ENCODE assay signal across 23 cellular contexts in genomic region chr1:229170778-229171505, GRCh38.
DNase-seq lines count a peak whose midpoint lies in the region; ATAC-seq, FAIRE-seq and TF ChIP-seq lines count a peak whose summit lies in the region.
"Had no signal": no experiment of that assay in that cellular context is flagged by ENCODE, and none has a peak within 500 bp of the region (broad histone marks: within the 10 kb centered on the region; RNA-seq: fewer than 3 reads in every experiment).

No MANE protein-coding gene starts in this region.

- H3K4me1 ChIP-seq in K562 (replicated peaks in 1 of 2; ENCODE audit: control insufficient read depth in 2 of 2, insufficient read depth in 2 of 2, low read length in 2 of 2), result no peaks in the 10 kb centered on the region
- peaks cover 4 to 9% of the 10 kb centered on the region in 2 donors for H3K4me1 ChIP-seq in mucosa of rectum (ENCODE audit: control insufficient read depth in 2 of 2, insufficient read depth in 2 of 2, low read length in 2 of 2)
- peaks cover 0 to 18% (median 3%) of the 10 kb centered on the region in 4 donors for H3K4me1 ChIP-seq in transverse colon
- H3K4me1 ChIP-seq in SK-N-SH (ENCODE audit: control insufficient read depth in 1 of 2, insufficient read depth in 2 of 2, low read depth in 1 of 2, low read length in 1 of 2), result peaks cover 0 to 6% of the 10 kb centered on the region in 2 experiments; a peak in 1 of 4 replicates
- H3K4me1 ChIP-seq: colonic mucosa had no signal

- H3K9ac ChIP-seq in K562 (ENCODE audit: insufficient read depth in 1 of 2, low read depth in 2 of 2, low read length in 2 of 2), result no peak overlapping the region
- no peak overlapping the region for H3K9ac ChIP-seq in mucosa of rectum (ENCODE audit: low read depth in 1 of 2, low read length in 2 of 2)
- H3K9ac ChIP-seq in SK-N-SH, result no peak overlapping the region
- H3K9ac ChIP-seq: KMS-11 had no signal

- no peak overlapping the region for H3K27ac Mint-ChIP-seq in T-helper 17 cell
- H3K27ac Mint-ChIP-seq: activated CD8-positive, alpha-beta T cell treated with anti-CD3 and anti-CD28 coated beads for 36 hours; activated naive CD4-positive, alpha-beta T cell treated with anti-CD3 and anti-CD28 coated beads, Interleukin-2, amount 50 U/mL, for 72 hours; B cell had no signal

- H3K27me3 ChIP-seq in K562 (ENCODE audit: control insufficient read depth in 2 of 2, insufficient read depth in 2 of 2, low read length in 2 of 2) (peaks cover 30 to 48% of the 10 kb centered on the region in 2 experiments), mucosa of rectum (ENCODE audit: control insufficient read depth in 2 of 2, insufficient read depth in 2 of 2, low read length in 2 of 2) (no peaks in the 10 kb centered on the region), transverse colon (no peaks in the 10 kb centered on the region), SK-N-SH (ENCODE audit: insufficient read depth) (no peaks in the 10 kb centered on the region; the same call in 1 of the 2 replicates)
- H3K27me3 ChIP-seq: cardiac muscle cell, colonic mucosa, testis had no signal

- TF ChIP-seq EP300 in K562 (IDR thresholded peaks at IDR 0.05; ENCODE audit: low read length) (no peak), transverse colon (IDR thresholded peaks at IDR 0.05; ENCODE audit: low read depth) (no peak), SK-N-SH (IDR thresholded peaks at IDR 0.05; ENCODE audit: borderline replicate concordance in 1 of 2, low read depth in 1 of 2, low read length in 1 of 2) (no peak)

- no peak overlapping the region for H3K4me3 Mint-ChIP-seq in T-helper 17 cell
- H3K4me3 Mint-ChIP-seq: activated CD8-positive, alpha-beta T cell treated with anti-CD3 and anti-CD28 coated beads for 36 hours; B cell had no signal

- no peaks in the 10 kb centered on the region for H3K9me1 ChIP-seq in K562 (ENCODE audit: control insufficient read depth, insufficient read depth, low read length)

- no peaks in the 10 kb centered on the region for H3K9me3 ChIP-seq in K562 (replicated peaks; ENCODE audit: control insufficient read depth, insufficient read depth, low read depth, low read length)
- no peaks in the 10 kb centered on the region for H3K9me3 ChIP-seq in mucosa of rectum (ENCODE audit: control insufficient read depth in 2 of 2, low read length in 2 of 2)
- H3K9me3 ChIP-seq in transverse colon, result no peaks in the 10 kb centered on the region
- H3K9me3 ChIP-seq in SK-N-SH, result no peaks in the 10 kb centered on the region
- H3K9me3 ChIP-seq in T-helper 17 cell (ENCODE audit: control insufficient read depth, low read length, poor library complexity, severe bottlenecking), result no peaks in the 10 kb centered on the region
- H3K9me3 ChIP-seq: colonic mucosa, testis had no signal

- TF ChIP-seq POLR2A in K562 (conservative IDR thresholded peaks at IDR 0.05) (no peak), transverse colon (IDR thresholded peaks at IDR 0.05) (no peak)

- CTCF ChIA-PET in K562 (lab: Yijun Ruan, JAX; ENCODE audit: low intra/inter-chr PET ratio), result no interaction called here
- CTCF ChIA-PET in SK-N-SH (lab: Yijun Ruan, JAX), result interaction anchor here (0.9 kb wide), 1 partner anchor 506 kb away, joined by 3 read pairs; no protein-coding TSS in a partner anchor

- peaks cover 3% of the 10 kb centered on the region for H3K4me1 Mint-ChIP-seq in T-helper 17 cell
- H3K4me1 Mint-ChIP-seq: B cell had no signal

- DNase-seq in NCI-H1436 (lab: John Stamatoyannopoulos, UW), result peak; percentile 3
- no peak for DNase-seq in NCI-H1436 treated with DMSO at 0.1 percent for 48 hours (lab: John Stamatoyannopoulos, UW)
- DNase-seq in K562 (ENCODE audit: extremely low read depth in 1 of 4, low spot score in 3 of 4), result no peak
- no peak for DNase-seq in transverse colon
- no peak for DNase-seq in SK-N-SH
- no peak for DNase-seq in NCI-H446 treated with DMSO at 0.1 percent for 48 hours (lab: John Stamatoyannopoulos, UW)
- no peak for DNase-seq in T-helper 17 cell
- DNase-seq: activated CD4-positive, CD25-positive, alpha-beta regulatory T cell treated with anti-CD3 and anti-CD28 coated beads, Interleukin-2, amount 50 U/mL, for 72 hours; activated CD8-positive, alpha-beta T cell treated with anti-CD3 and anti-CD28 coated beads for 36 hours; anterior cingulate cortex; NCI-H187 treated with DMSO at 0.1 percent for 48 hours; stimulated activated naive CD4-positive, alpha-beta T cell; T-helper 1 cell; testis had no signal

- intact Hi-C loops in K562 (cut with micrococcal nuclease) (no loop called here), transverse colon (cut with DNase I; ENCODE audit: low total_unique reads) (no loop called here)

- ATAC-seq in K562, result no peak
- no peak for ATAC-seq in T-helper 17 cell
- ATAC-seq: activated CD8-positive, alpha-beta T cell treated with anti-CD3 and anti-CD28 coated beads for 36 hours; activated naive CD4-positive, alpha-beta T cell treated with anti-CD3 and anti-CD28 coated beads, Interleukin-2, amount 50 U/mL, for 72 hours had no signal

- H3K27ac ChIP-seq in K562 (ENCODE audit: extremely low read depth, low read depth, low read length) (no peak overlapping the region), mucosa of rectum (ENCODE audit: low read depth in 2 of 2, low read length in 2 of 2) (peak overlapping the region; percentile 39 to 48), transverse colon (peak overlapping the region in 3 of 4 donors; percentile 48 to 58 (median 48)), SK-N-SH (ENCODE audit: low read depth in 2 of 2, low read length in 1 of 2) (no peak overlapping the region)
- H3K27ac ChIP-seq: cardiac muscle cell, colonic mucosa, KMS-11, testis had no signal

- TF ChIP-seq CTCF in K562 (IDR thresholded peaks at IDR 0.05 in 2 of 3, conservative IDR thresholded peaks at IDR 0.05 in 1 of 3; ENCODE audit: insufficient read depth in 2 of 3, low read depth in 1 of 3, low read length in 3 of 3) (no peak), transverse colon (IDR thresholded peaks at IDR 0.05) (no peak), SK-N-SH (IDR thresholded peaks at IDR 0.05) (no peak)

- H3K9me2 ChIP-seq in SK-N-SH, result no peaks in the 10 kb centered on the region

- no TSS peak for BruUV-seq in K562 (replicated peaks; lab: Mats Ljungman, UMichigan)

- no peaks in the 10 kb centered on the region for H3F3A ChIP-seq in SK-N-SH (replicated peaks; ENCODE audit: insufficient read depth)

- WGBS in K562 (ENCODE audit: insufficient coverage, low coverage, missing lambda C conversion rate), result 1% methylated on average over 8 of the region's 8 CpGs
- WGBS in transverse colon (ENCODE audit: low coverage in 1 of 2), 2 donors, result 56 to 62% methylated on average over 6 to 8 of the region's 8 CpGs
- WGBS in SK-N-SH (ENCODE audit: low lambda C conversion rate), result 62% methylated on average over 8 of the region's 8 CpGs

- H3K79me2 ChIP-seq in K562 (ENCODE audit: control insufficient read depth, insufficient read depth, low read length) (no peaks in the 10 kb centered on the region), SK-N-SH (ENCODE audit: insufficient read depth) (no peaks in the 10 kb centered on the region)

- TF ChIP-seq RAD21 in K562 (CRISPR knock-in tag; conservative IDR thresholded peaks at IDR 0.05 in 1 of 2, IDR thresholded peaks at IDR 0.05 in 1 of 2), result no peak
- TF ChIP-seq RAD21 in SK-N-SH (IDR thresholded peaks at IDR 0.05; ENCODE audit: low read length), result no peak

- FAIRE-seq in K562 (lab: Jason Lieb, UNC), result peak; percentile 29
- FAIRE-seq: A204.1, TTC549 had no signal

- H4K20me1 ChIP-seq in K562 (replicated peaks; ENCODE audit: control insufficient read depth, insufficient read depth, low read length) (no peaks in the 10 kb centered on the region), SK-N-SH (ENCODE audit: insufficient read depth) (no peaks in the 10 kb centered on the region)

- H3K4me3 ChIP-seq in K562 (no peak overlapping the region), mucosa of rectum (ENCODE audit: low read length in 2 of 2) (no peak overlapping the region), transverse colon (no peak overlapping the region), SK-N-SH (ENCODE audit: low read depth in 2 of 2, low read length in 1 of 2) (no peak overlapping the region)
- H3K4me3 ChIP-seq: cardiac muscle cell, colonic mucosa, lung, testis had no signal

- H2AFZ ChIP-seq in K562 (ENCODE audit: low read depth, low read length) (no peak overlapping the region), SK-N-SH (ENCODE audit: low read depth) (no peak overlapping the region)

- H3K36me3 ChIP-seq in K562 (ENCODE audit: control insufficient read depth, insufficient read depth, low read length) (no peaks in the 10 kb centered on the region), mucosa of rectum (ENCODE audit: control insufficient read depth in 2 of 2, insufficient read depth in 2 of 2, low read length in 2 of 2) (no peaks in the 10 kb centered on the region), transverse colon (no peaks in the 10 kb centered on the region), SK-N-SH (replicated peaks in 1 of 2; ENCODE audit: control insufficient read depth in 1 of 2, insufficient read depth in 2 of 2, low read length in 1 of 2) (no peaks in the 10 kb centered on the region)
- H3K36me3 ChIP-seq: cardiac muscle cell, colonic mucosa had no signal

- in situ Hi-C loops in K562 (cut with MboI) (no loop called here), transverse colon (cut with MboI; ENCODE audit: low pct_ligation_motif_present in 1 of 4, low pct_unique_long_range_greater_than_20kb in 1 of 4, low sequenced_read_pairs in 3 of 4) (no loop called here)

- H3K27me3 Mint-ChIP-seq in T-helper 17 cell, result peaks cover 4% of the 10 kb centered on the region
- H3K27me3 Mint-ChIP-seq: activated CD8-positive, alpha-beta T cell treated with anti-CD3 and anti-CD28 coated beads for 36 hours had no signal

- H3K4me2 ChIP-seq in K562 (ENCODE audit: insufficient read depth, low read length) (no peak overlapping the region), SK-N-SH (no peak overlapping the region)
- H3K4me2 ChIP-seq: KMS-11 had no signal

- no peaks in the 10 kb centered on the region for H3K36me3 Mint-ChIP-seq in T-helper 17 cell (ENCODE audit: low read depth)
- H3K36me3 Mint-ChIP-seq: activated naive CD4-positive, alpha-beta T cell treated with anti-CD3 and anti-CD28 coated beads, Interleukin-2, amount 50 U/mL, for 72 hours had no signal

- POLR2A ChIA-PET in K562 (lab: Yijun Ruan, JAX) (no interaction called here), SK-N-SH (lab: Yijun Ruan, JAX) (no interaction called here)

TF ChIP-seq in K562, 482 proteins besides CTCF, POLR2A, EP300 and RAD21 (continues in another document):
- TF ChIP-seq MEF2D (tag; conservative IDR thresholded peaks at IDR 0.05; ENCODE audit: low read depth) (no peak), C11orf30 (IDR thresholded peaks at IDR 0.05; ENCODE audit: low read depth) (no peak), ZNF778 (CRISPR knock-in tag; IDR thresholded peaks at IDR 0.05) (no peak), ZNF212 (CRISPR knock-in tag; IDR thresholded peaks at IDR 0.05) (no peak)

Comparison
In these comparisons a context has a peak if more than half of its experiments do, and no peak if none do; other contexts are left out.
1. H3K27ac ChIP-seq: peak in mucosa of rectum (2 of 2) and transverse colon (3 of 4); none in K562 (single experiment) and SK-N-SH (0 of 2).